In the genomic region with DNA sequence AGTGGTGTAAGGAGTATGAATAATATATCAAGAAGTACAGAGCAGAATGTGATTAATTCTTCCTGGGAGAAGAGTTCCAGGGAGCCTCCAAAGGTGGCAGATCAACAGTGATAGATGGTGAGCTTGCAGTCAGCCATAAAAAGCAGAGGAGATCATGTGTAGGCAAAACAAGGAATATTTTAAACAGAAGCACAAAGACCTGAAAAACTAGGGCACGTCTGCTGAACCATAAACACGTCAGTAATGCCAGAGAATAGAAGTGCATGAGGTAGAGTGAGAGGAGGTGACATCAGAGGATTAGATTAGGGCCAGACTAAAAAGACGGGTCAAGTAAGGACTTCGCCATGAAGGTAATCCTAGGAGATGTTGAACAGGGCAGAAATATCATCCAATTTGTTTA, we compare ENCODE assay signal across 21 cellular contexts.
A peak's percentile ranks its signal among the peaks of the same experiment; 100 is the strongest.
DNase-seq lines count a peak whose midpoint lies in the region; ATAC-seq and TF ChIP-seq lines count a peak whose summit lies in the region.
"Had no signal": no experiment of that assay in that cellular context is flagged by ENCODE, and none has a peak within 500 bp of the region (broad histone marks: within the 10 kb centered on the region; RNA-seq: fewer than 3 reads in every experiment).

No MANE protein-coding gene starts in this region.

- H3K27ac ChIP-seq in CD8-positive, alpha-beta memory T cell (ENCODE audit: low read depth, low read length): no peak overlapping the region
- H3K27ac ChIP-seq in testis: no peak overlapping the region
- H3K27ac ChIP-seq: coronary artery, KMS-11, neutrophil had no signal

- no peaks in the 10 kb centered on the region for H3K36me3 ChIP-seq in CD8-positive, alpha-beta memory T cell (ENCODE audit: insufficient read depth, low read length)
- H3K36me3 ChIP-seq in testis (ENCODE audit: low read depth, missing control alignments): no peaks in the 10 kb centered on the region
- H3K36me3 ChIP-seq: neutrophil had no signal

- peaks cover 18 to 40% (median 35%) of the 10 kb centered on the region in 3 donors for H3K4me1 Mint-ChIP-seq in CD8-positive, alpha-beta memory T cell

- no peaks in the 10 kb centered on the region for H3K27me3 ChIP-seq in CD8-positive, alpha-beta memory T cell (ENCODE audit: insufficient read depth, low read length, poor library complexity, severe bottlenecking)
- no peaks in the 10 kb centered on the region for H3K27me3 ChIP-seq in testis
- H3K27me3 ChIP-seq: neutrophil had no signal

- no peak for ATAC-seq in HG03460 (IDR thresholded peaks at IDR 0.05; ENCODE audit: unreplicated experiment)
- ATAC-seq: activated CD4-positive, CD25-positive, alpha-beta regulatory T cell treated with anti-CD3 and anti-CD28 coated beads, Interleukin-2, amount 50 U/mL, for 24 hours; activated CD8-positive, alpha-beta T cell treated with anti-CD3 and anti-CD28 coated beads for 36 hours; PC-3 had no signal

- DNase-seq in CD8-positive, alpha-beta memory T cell: no peak
- DNase-seq in SK-N-DZ (ENCODE audit: low spot score) (peak; percentile 54), fibroblast of villous mesenchyme (ENCODE audit: low read depth) (peak; percentile 65), renal cortical epithelial cell (ENCODE audit: low read depth) (peak; percentile 32), testis (no peak), COLO668 (lab: John Stamatoyannopoulos, UW; ENCODE audit: unreplicated experiment) (no peak)
- DNase-seq: activated CD8-positive, alpha-beta T cell treated with anti-CD3 and anti-CD28 coated beads for 36 hours; anterior cingulate cortex; NCI-H1436 treated with DMSO at 0.1 percent for 48 hours; NCI-H446 treated with DMSO at 0.1 percent for 48 hours; PC-3; Right ventricle myocardium superior; small intestine; stimulated activated CD4-positive, alpha-beta T cell treated with anti-CD3 and anti-CD28 coated beads, Interleukin-2, amount 100 ng/mL, for 24 hours had no signal

- H3K27me3 Mint-ChIP-seq in CD8-positive, alpha-beta memory T cell: no peaks in the 10 kb centered on the region
- H3K27me3 Mint-ChIP-seq: activated CD8-positive, alpha-beta T cell treated with anti-CD3 and anti-CD28 coated beads for 36 hours had no signal

- no peak overlapping the region for H3K4me3 ChIP-seq in CD8-positive, alpha-beta memory T cell (ENCODE audit: low read length)
- H3K4me3 ChIP-seq in fibroblast of villous mesenchyme (ENCODE audit: low read depth, low read length) (no peak overlapping the region), testis (no peak overlapping the region)
- H3K4me3 ChIP-seq: coronary artery, lung had no signal

- peaks cover 12% of the 10 kb centered on the region for H3K4me1 ChIP-seq in CD8-positive, alpha-beta memory T cell (ENCODE audit: insufficient read depth, low read length)
- H3K4me1 ChIP-seq in testis: peaks cover 8% of the 10 kb centered on the region

- POLR2A ChIA-PET in CD8-positive, alpha-beta memory T cell (lab: Charles Lee): no interaction called here

- CTCF ChIA-PET in CD8-positive, alpha-beta memory T cell (lab: Charles Lee): no interaction called here

- TF ChIP-seq POLR2A in testis (IDR thresholded peaks at IDR 0.05): no peak

- peak overlapping the region in 5 of 8 donors; percentile 2 to 82 (median 17) for H3K27ac Mint-ChIP-seq in CD8-positive, alpha-beta memory T cell
- H3K27ac Mint-ChIP-seq: activated CD8-positive, alpha-beta T cell treated with anti-CD3 and anti-CD28 coated beads for 36 hours; CD14-positive monocyte had no signal

- H3K4me3 Mint-ChIP-seq in CD8-positive, alpha-beta memory T cell: no peak overlapping the region
- H3K4me3 Mint-ChIP-seq: activated CD8-positive, alpha-beta T cell treated with anti-CD3 and anti-CD28 coated beads for 36 hours; CD14-positive monocyte had no signal

- H3K9me3 Mint-ChIP-seq in CD8-positive, alpha-beta memory T cell: no peaks in the 10 kb centered on the region
- H3K9me3 Mint-ChIP-seq: activated CD8-positive, alpha-beta T cell treated with anti-CD3 and anti-CD28 coated beads for 36 hours had no signal

- WGBS in testis, 2 donors: 92 to 94% methylated on average over 4 of the region's 4 CpGs

- H3K9me3 ChIP-seq in CD8-positive, alpha-beta memory T cell (ENCODE audit: low read length): no peaks in the 10 kb centered on the region
- no peaks in the 10 kb centered on the region for H3K9me3 ChIP-seq in testis
- H3K9me3 ChIP-seq: neutrophil had no signal

- intact Hi-C loops in testis (cut with DNase I; ENCODE audit: low total_unique reads): no loop called here

- no peak for TF ChIP-seq CTCF in fibroblast of villous mesenchyme (IDR thresholded peaks at IDR 0.05; ENCODE audit: insufficient read depth, low read depth, low read length)
- no peak for TF ChIP-seq CTCF in testis (IDR thresholded peaks at IDR 0.05)

- peaks cover 0 to 1% (median 0%) of the 10 kb centered on the region in 3 donors for H3K36me3 Mint-ChIP-seq in CD8-positive, alpha-beta memory T cell

Comparison
In these comparisons a context has a peak if more than half of its experiments do, and no peak if none do; other contexts are left out.
1. DNase-seq: peak in SK-N-DZ (single experiment), fibroblast of villous mesenchyme (single experiment) and renal cortical epithelial cell (single experiment); none in CD8-positive, alpha-beta memory T cell (0 of 5), testis (single experiment) and COLO668 (single experiment).